Comparison of ENCODE assay signal across 8 cellular contexts in the genomic region with DNA sequence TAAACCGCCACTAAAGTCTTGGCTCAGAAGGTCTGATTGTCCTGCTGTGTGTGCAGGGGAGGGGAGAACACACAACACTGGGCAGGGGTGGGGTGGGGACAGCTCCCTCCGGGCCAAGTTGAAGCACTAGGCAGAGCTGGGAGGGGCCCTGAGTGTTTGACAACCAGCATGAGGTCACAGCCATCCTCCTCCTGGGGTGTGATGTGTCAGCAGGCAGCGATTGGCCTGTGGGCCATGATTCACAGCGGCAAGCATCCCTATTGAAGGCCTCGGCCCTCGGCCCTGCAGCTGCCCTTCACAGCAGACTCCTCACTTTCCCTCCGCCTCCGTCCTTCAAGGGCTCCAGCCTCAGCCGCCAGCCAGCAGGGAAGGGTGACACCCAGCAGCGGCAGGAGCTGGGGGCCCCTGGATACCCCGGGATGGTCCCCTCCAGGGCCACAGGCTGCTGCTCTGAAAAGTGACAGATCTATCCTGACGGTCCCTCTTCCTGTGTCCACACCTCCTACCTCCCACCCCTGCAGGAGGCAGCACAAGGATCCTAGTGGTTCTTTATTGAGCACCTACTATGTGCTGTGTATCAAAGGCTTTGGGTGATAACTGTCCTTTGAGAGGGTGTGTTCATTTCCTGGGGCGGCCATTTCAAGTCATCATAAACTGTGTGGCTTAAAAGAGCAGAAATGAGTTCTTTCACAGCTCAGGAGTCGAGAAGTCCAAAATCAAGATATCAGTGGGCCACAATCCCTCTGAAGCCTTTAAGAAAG.
A peak's percentile ranks its signal among the peaks of the same experiment; 100 is the strongest.
DNase-seq lines count a peak whose midpoint lies in the region; ATAC-seq and TF ChIP-seq lines count a peak whose summit lies in the region.

No MANE protein-coding gene starts in this region.

- H3K4me1 Mint-ChIP-seq in activated CD8-positive, alpha-beta memory T cell treated with anti-CD3 and anti-CD28 coated beads, Interleukin-2, amount 10 ng/mL, durations not matched to agents 7 days and 5 days, result no peaks in the 10 kb centered on the region

- no peaks in the 10 kb centered on the region for H3K9me3 Mint-ChIP-seq in activated CD8-positive, alpha-beta memory T cell treated with anti-CD3 and anti-CD28 coated beads, Interleukin-2, amount 10 ng/mL, durations not matched to agents 7 days and 5 days (ENCODE audit: low read depth)

- H3K4me3 ChIP-seq in cardiac fibroblast (replicated peaks in 1 of 2; ENCODE audit: low read depth in 2 of 2, low read length in 2 of 2) (no peak overlapping the region), mucosa of descending colon (no peak overlapping the region)

- no peaks in the 10 kb centered on the region for H3K36me3 ChIP-seq in mucosa of descending colon (ENCODE audit: low read depth)

- H3K9me3 ChIP-seq in mucosa of descending colon, result no peaks in the 10 kb centered on the region

- intact Hi-C loops in mucosa of descending colon (cut with DNase I, micrococcal nuclease), result no loop called here

- no peak overlapping the region for H3K27ac Mint-ChIP-seq in activated CD8-positive, alpha-beta memory T cell treated with anti-CD3 and anti-CD28 coated beads, Interleukin-2, amount 10 ng/mL, durations not matched to agents 7 days and 5 days

- H3K4me1 ChIP-seq in mucosa of descending colon (ENCODE audit: low read depth), result no peaks in the 10 kb centered on the region

- ATAC-seq in mucosa of descending colon (peak; percentile 96), HG03378 (IDR thresholded peaks at IDR 0.05; ENCODE audit: unreplicated experiment) (no peak), HG03460 (IDR thresholded peaks at IDR 0.05; ENCODE audit: unreplicated experiment) (no peak)
- ATAC-seq in activated CD8-positive, alpha-beta memory T cell treated with anti-CD3 and anti-CD28 coated beads, Interleukin-2, amount 10 ng/mL, durations not matched to agents 7 days and 5 days, result no peak

- CTCF ChIA-PET in activated CD8-positive, alpha-beta memory T cell treated with anti-CD3 and anti-CD28 coated beads, Interleukin-2, amount 10 ng/mL, durations not matched to agents 7 days and 5 days (lab: Charles Lee), result interaction anchor here (1.7 kb wide), 1 partner anchor 184 kb away, joined by 3 read pairs; no protein-coding TSS in a partner anchor

- H3K27me3 Mint-ChIP-seq in activated CD8-positive, alpha-beta memory T cell treated with anti-CD3 and anti-CD28 coated beads, Interleukin-2, amount 10 ng/mL, durations not matched to agents 7 days and 5 days, result peaks cover 26% of the 10 kb centered on the region

- TF ChIP-seq CTCF in cardiac fibroblast (IDR thresholded peaks at IDR 0.05; ENCODE audit: low read depth, low read length), result no peak
- TF ChIP-seq CTCF in mucosa of descending colon (IDR thresholded peaks at IDR 0.05), result no peak

- H3K36me3 Mint-ChIP-seq in activated CD8-positive, alpha-beta memory T cell treated with anti-CD3 and anti-CD28 coated beads, Interleukin-2, amount 10 ng/mL, durations not matched to agents 7 days and 5 days, result no peaks in the 10 kb centered on the region

- peak; percentile 84 for DNase-seq in COR-L47 (lab: John Stamatoyannopoulos, UW)
- DNase-seq in MV-4-11 (lab: John Stamatoyannopoulos, UW), result peak; percentile 17
- DNase-seq in cardiac fibroblast (ENCODE audit: low read depth in 2 of 2), result peak; percentile 86 to 91
- peak; percentile 66 to 86 (median 68) for DNase-seq in mucosa of descending colon
- no peak for DNase-seq in activated CD8-positive, alpha-beta memory T cell treated with anti-CD3 and anti-CD28 coated beads, Interleukin-2, amount 10 ng/mL, durations not matched to agents 7 days and 5 days
- DNase-seq in activated CD4-positive, alpha-beta T cell treated with anti-CD3 and anti-CD28 coated beads, Interleukin-2, amount 50 U/mL, for 4 hours, result no peak

- H3K4me3 Mint-ChIP-seq in activated CD8-positive, alpha-beta memory T cell treated with anti-CD3 and anti-CD28 coated beads, Interleukin-2, amount 10 ng/mL, durations not matched to agents 7 days and 5 days, result no peak overlapping the region

Comparison
In these comparisons a context has a peak if more than half of its experiments do, and no peak if none do; other contexts are left out.
1. DNase-seq: peak in COR-L47 (single experiment), MV-4-11 (single experiment), cardiac fibroblast (2 of 2) and mucosa of descending colon (3 of 3); none in activated CD8-positive, alpha-beta memory T cell treated with anti-CD3 and anti-CD28 coated beads, Interleukin-2, amount 10 ng/mL, durations not matched to agents 7 days and 5 days (single experiment) and activated CD4-positive, alpha-beta T cell treated with anti-CD3 and anti-CD28 coated beads, Interleukin-2, amount 50 U/mL, for 4 hours (0 of 2).